25 cellular contexts compared by ENCODE assay signal in the genomic region with DNA sequence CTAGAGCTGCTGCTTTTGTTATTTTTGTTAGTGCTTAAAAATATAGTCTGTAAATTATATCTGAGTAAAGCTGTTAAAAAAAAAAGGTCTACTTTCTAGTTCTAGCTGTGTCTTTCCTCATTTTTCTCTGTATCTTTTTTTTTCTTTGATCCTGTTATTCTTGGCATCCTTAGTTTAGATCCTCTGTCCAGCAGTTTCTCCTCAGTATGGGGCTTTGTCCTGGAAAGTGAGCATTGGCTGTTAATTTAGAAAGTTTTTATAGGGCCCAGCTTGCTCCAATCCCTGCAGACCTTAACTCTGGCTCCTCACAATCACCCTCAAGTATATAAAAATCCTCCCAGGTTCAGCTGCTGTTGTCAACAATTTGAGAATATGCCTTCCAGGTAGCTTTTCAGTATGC. TPM values are rescaled to one million over a fixed set of nuclear protein-coding genes. Genes with fewer than 3 reads are reported as not detected.
A peak's percentile ranks its signal among the peaks of the same experiment; 100 is the strongest.
DNase-seq lines count a peak whose midpoint lies in the region; ATAC-seq, FAIRE-seq and TF ChIP-seq lines count a peak whose summit lies in the region.
"Had no signal": no experiment of that assay in that cellular context is flagged by ENCODE, and none has a peak within 500 bp of the region (broad histone marks: within the 10 kb centered on the region; RNA-seq: fewer than 3 reads in every experiment).

No MANE protein-coding gene starts in this region.

- in situ Hi-C loops in mammary epithelial cell (cut with MboI; ENCODE audit: low sequenced_read_pairs in 2 of 2): no loop called here

- intact Hi-C loops in MCF 10A (cut with micrococcal nuclease): no loop called here
- intact Hi-C loops in mammary epithelial cell (cut with micrococcal nuclease): no loop called here
- intact Hi-C loops in left ventricle myocardium inferior (cut with micrococcal nuclease): no loop called here

- no peak overlapping the region for H3K4me2 ChIP-seq in mammary epithelial cell (ENCODE audit: insufficient read depth, low read depth, low read length)

- ATAC-seq in GM18907 (IDR thresholded peaks at IDR 0.05; ENCODE audit: unreplicated experiment): no peak
- ATAC-seq: upper lobe of right lung had no signal

- H3K9ac ChIP-seq in mammary epithelial cell (ENCODE audit: insufficient read depth, low read length): no peak overlapping the region

- H3K4me3 ChIP-seq in mammary epithelial cell (replicated peaks in 1 of 3; ENCODE audit: insufficient read depth in 1 of 3, low read depth in 2 of 3, low read length in 3 of 3): no peak overlapping the region
- no peak overlapping the region for H3K4me3 ChIP-seq in left ventricle myocardium inferior
- H3K4me3 ChIP-seq: breast epithelium, lung, Peyer's patch, sigmoid colon, upper lobe of right lung had no signal

- H3K9me3 Mint-ChIP-seq in MCF 10A (ENCODE audit: unreplicated experiment) (no peaks in the 10 kb centered on the region), mesothelial cell of epicardium (no peaks in the 10 kb centered on the region)

- H3K79me2 ChIP-seq in mammary epithelial cell (ENCODE audit: insufficient read depth, low read length): peaks cover 41% of the 10 kb centered on the region

- H3K4me1 Mint-ChIP-seq in MCF 10A (ENCODE audit: insufficient read depth, unreplicated experiment) (no peaks in the 10 kb centered on the region), mesothelial cell of epicardium (no peaks in the 10 kb centered on the region)

- H3K27me3 ChIP-seq in mammary epithelial cell (ENCODE audit: insufficient read depth, low read length) (no peaks in the 10 kb centered on the region), left ventricle myocardium inferior (ENCODE audit: low read depth) (no peaks in the 10 kb centered on the region)
- H3K27me3 ChIP-seq: BE2C, breast epithelium, Peyer's patch, sigmoid colon, upper lobe of right lung had no signal

- H3K9me3 ChIP-seq in mammary epithelial cell (replicated peaks; ENCODE audit: insufficient read depth, low read length) (no peaks in the 10 kb centered on the region), left ventricle myocardium inferior (replicated peaks) (no peaks in the 10 kb centered on the region)
- H3K9me3 ChIP-seq: BE2C, breast epithelium, Peyer's patch, sigmoid colon, upper lobe of right lung had no signal

- no peaks in the 10 kb centered on the region for H4K20me1 ChIP-seq in mammary epithelial cell (ENCODE audit: insufficient read depth, low read length)

- H3K36me3 ChIP-seq in mammary epithelial cell (ENCODE audit: insufficient read depth, low read length) (peaks cover 9% of the 10 kb centered on the region), left ventricle myocardium inferior (peaks cover 47% of the 10 kb centered on the region)
- H3K36me3 ChIP-seq: breast epithelium had no signal

- dilution Hi-C loops in mammary epithelial cell (cut with HindIII; ENCODE audit: low sequenced_read_pairs): no loop called here

- POLR2A ChIA-PET in MCF 10A (lab: Yijun Ruan, JAX): interaction anchor here (0.7 to 1.9 kb wide), 2 partner anchors 23 to 25 kb away, joined by 3 to 6 read pairs; a partner anchor contains a TSS

- BruUV-seq in MCF 10A (replicated peaks; lab: Mats Ljungman, UMichigan): no TSS peak
- no TSS peak for BruUV-seq in mammary epithelial cell (replicated peaks; lab: Mats Ljungman, UMichigan)

- CTCF ChIA-PET in MCF 10A (lab: Yijun Ruan, JAX): interaction anchor here (0.8 kb wide), 1 partner anchor 13 kb away, joined by 7 read pairs; no protein-coding TSS in a partner anchor
- CTCF ChIA-PET in mammary epithelial cell (lab: Charles Lee; ENCODE audit: low non-redundant PET): no interaction called here

- H3K36me3 Mint-ChIP-seq in MCF 10A (ENCODE audit: insufficient read depth, unreplicated experiment) (peaks cover 74% of the 10 kb centered on the region), mesothelial cell of epicardium (peaks cover 16% of the 10 kb centered on the region)

- H3K27ac Mint-ChIP-seq in MCF 10A (ENCODE audit: low read depth, unreplicated experiment) (peak overlapping the region; percentile 19), mesothelial cell of epicardium (peak overlapping the region; percentile 70)

- no peak overlapping the region for H2AFZ ChIP-seq in mammary epithelial cell (ENCODE audit: low read depth, low read length)

- DNase-seq in MCF 10A (ENCODE audit: unreplicated experiment): no peak
- no peak for DNase-seq in mammary epithelial cell
- peak; percentile 18 for DNase-seq in brain pericyte (ENCODE audit: low read depth, low spot score)
- DNase-seq in mesothelial cell of epicardium (ENCODE audit: low spot score in 2 of 2, unreplicated experiment in 2 of 2): no peak
- no peak for DNase-seq in GDM1 (lab: John Stamatoyannopoulos, UW)
- DNase-seq in left ventricle myocardium inferior: no peak
- no peak for DNase-seq in RCC 7860 (ENCODE audit: low spot score)
- DNase-seq: activated CD4-positive, CD25-positive, alpha-beta regulatory T cell treated with anti-CD3 and anti-CD28 coated beads, Interleukin-2, amount 50 U/mL, for 72 hours; BE2C; COR-L47; cortex of kidney; DMS79; glutamatergic neuron; Kasumi-1; NCI-H1694 treated with DMSO at 0.1 percent for 48 hours; NCI-H2171 treated with DMSO at 0.1 percent for 48 hours; NCI-H526 treated with DMSO at 0.1 percent for 48 hours; Peyer's patch; sigmoid colon; stimulated activated CD8-positive, alpha-beta memory T cell treated with anti-CD3 and anti-CD28 coated beads, Interleukin-4, amount 100 ng/mL, for 48 hours; substantia nigra; upper lobe of right lung had no signal

- H3K27ac ChIP-seq in mammary epithelial cell (ENCODE audit: insufficient read depth, low read depth, low read length) (no peak overlapping the region), left ventricle myocardium inferior (replicated peaks) (no peak overlapping the region)
- H3K27ac ChIP-seq: breast epithelium, Peyer's patch, upper lobe of right lung had no signal

- H3K4me3 Mint-ChIP-seq in MCF 10A (ENCODE audit: unreplicated experiment): no peak overlapping the region
- no peak overlapping the region for H3K4me3 Mint-ChIP-seq in mesothelial cell of epicardium

- H3K4me1 ChIP-seq in mammary epithelial cell (ENCODE audit: insufficient read depth, low read length) (no peaks in the 10 kb centered on the region), left ventricle myocardium inferior (peaks cover 4% of the 10 kb centered on the region)
- H3K4me1 ChIP-seq: BE2C, breast epithelium, Peyer's patch, upper lobe of right lung had no signal

- TF ChIP-seq CTCF in MCF 10A (IDR thresholded peaks at IDR 0.05; ENCODE audit: unreplicated experiment) (no peak), mammary epithelial cell (conservative IDR thresholded peaks at IDR 0.05 in 1 of 2, IDR thresholded peaks at IDR 0.05 in 1 of 2; ENCODE audit: extremely low read depth in 1 of 2, insufficient read depth in 1 of 2, low read depth in 1 of 2, low read length in 2 of 2) (no peak), mesothelial cell of epicardium (IDR thresholded peaks at IDR 0.05; ENCODE audit: unreplicated experiment) (no peak), left ventricle myocardium inferior (IDR thresholded peaks at IDR 0.05; ENCODE audit: borderline replicate concordance) (no peak)

- no peak for FAIRE-seq in RCC 7860 (lab: Jason Lieb, UNC)

- no peaks in the 10 kb centered on the region for H3K27me3 Mint-ChIP-seq in MCF 10A (ENCODE audit: insufficient read depth, unreplicated experiment)
- no peaks in the 10 kb centered on the region for H3K27me3 Mint-ChIP-seq in mesothelial cell of epicardium (ENCODE audit: low read depth)

RNA-seq across cellular contexts. Expression of a gene that starts 23.5 kb away (rescaled TPM):
- 50.1 and 66.3 TPM in 2 replicates for total RNA-seq in MCF 10A (2022)
- 10 to 100 TPM; 30.0 to 39.8 TPM for total RNA-seq in mammary epithelial cell
- 28.3 TPM for polyA plus RNA-seq in mammary epithelial cell
- polyA minus RNA-seq in mammary epithelial cell: 35.9 TPM
- 48.9 to 51.1 TPM (median 48.9 TPM) in 3 replicates for total RNA-seq in mesothelial cell of epicardium
- 20.2 TPM for total RNA-seq in left ventricle myocardium inferior

RNA-seq across cellular contexts. Expression of a gene that starts 31.4 kb away (rescaled TPM):
- total RNA-seq in MCF 10A (2022): 144 and 216 TPM in 2 replicates
- 100 to 1,000 TPM in 1 of 2 donors, 10 to 100 TPM in 1; 92.9 to 142 TPM for total RNA-seq in mammary epithelial cell
- 76.8 TPM for polyA plus RNA-seq in mammary epithelial cell
- 75.6 TPM for polyA minus RNA-seq in mammary epithelial cell
- total RNA-seq in mesothelial cell of epicardium: 39.8 to 42.6 TPM (median 42.1 TPM) in 3 replicates
- 21.9 TPM for total RNA-seq in left ventricle myocardium inferior
